Comparison of ENCODE assay signal across 8 cellular contexts in the genomic region with DNA sequence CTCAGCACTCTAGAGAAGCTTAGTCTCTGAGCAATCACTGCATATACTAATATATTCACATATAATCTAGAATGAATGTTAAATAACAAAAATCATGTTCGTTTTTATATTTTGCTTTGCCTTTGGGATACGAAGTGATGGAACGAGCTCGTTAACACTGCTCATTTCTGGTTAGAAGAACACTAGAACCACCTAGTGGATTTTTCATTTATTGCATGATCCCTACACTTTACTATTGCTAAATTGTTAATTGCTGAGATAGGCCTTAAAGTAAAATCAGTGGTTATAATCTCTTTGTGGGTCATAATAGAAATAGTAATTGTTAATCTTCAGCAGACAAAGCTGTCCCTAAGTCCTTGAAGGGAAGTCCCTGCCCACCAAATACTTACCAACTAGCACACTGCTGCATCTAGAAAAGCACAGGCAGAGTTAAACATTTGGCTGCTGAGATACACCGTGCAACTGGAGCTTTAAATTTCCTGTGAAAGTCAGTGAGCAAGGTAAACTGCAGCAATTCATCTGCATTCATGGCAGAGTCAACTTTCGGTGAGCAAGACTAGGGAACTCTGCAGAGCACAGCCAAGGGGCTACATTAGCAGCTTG.
DNase-seq lines count a peak whose midpoint lies in the region; ATAC-seq, FAIRE-seq and TF ChIP-seq lines count a peak whose summit lies in the region.

No MANE protein-coding gene starts in this region.

- H3K4me1 ChIP-seq in mammary epithelial cell (ENCODE audit: insufficient read depth, low read length) (no peaks in the 10 kb centered on the region), left lung (no peaks in the 10 kb centered on the region)

- FAIRE-seq in D721Med (lab: Jason Lieb, UNC) = peak; percentile 67

- ATAC-seq in HG03139 (IDR thresholded peaks at IDR 0.05; ENCODE audit: unreplicated experiment) (peak; percentile 89), left lung (peak; percentile 86)

- DNase-seq in D721Med (ENCODE audit: insufficient read length, low spot score) (peak; percentile 31), GM19238 (ENCODE audit: insufficient read length, low spot score) (peak; percentile 8), NCI-H2227 (lab: John Stamatoyannopoulos, UW; ENCODE audit: unreplicated experiment) (peak; percentile 78), mammary epithelial cell (peak; percentile 26), left lung (no peak), GOT3 (lab: John Stamatoyannopoulos, UW) (no peak)
- DNase-seq in central memory CD4-positive, alpha-beta T cell = no peak

- H3K27me3 ChIP-seq in mammary epithelial cell (ENCODE audit: insufficient read depth, low read length) = no peaks in the 10 kb centered on the region
- H3K27me3 ChIP-seq in left lung = no peaks in the 10 kb centered on the region

- TF ChIP-seq CTCF in D721Med (IDR thresholded peaks at IDR 0.05; ENCODE audit: insufficient read depth, missing control alignments) = peak; percentile 85
- peak; percentile 58 to 75 for TF ChIP-seq CTCF in mammary epithelial cell (conservative IDR thresholded peaks at IDR 0.05 in 1 of 2, IDR thresholded peaks at IDR 0.05 in 1 of 2; ENCODE audit: extremely low read depth in 1 of 2, insufficient read depth in 1 of 2, low read depth in 1 of 2, low read length in 2 of 2)
- peak; percentile 48 to 56 for TF ChIP-seq CTCF in left lung (IDR thresholded peaks at IDR 0.05)

- in situ Hi-C loops in mammary epithelial cell (cut with MboI; ENCODE audit: low sequenced_read_pairs in 2 of 2) = loop anchor here in 1 of 2 donors (25.0 kb wide), 1 partner anchor 286 kb away; no protein-coding TSS in a partner anchor

- no peak overlapping the region for H3K9ac ChIP-seq in mammary epithelial cell (ENCODE audit: insufficient read depth, low read length)

- H2AFZ ChIP-seq in mammary epithelial cell (ENCODE audit: low read depth, low read length) = no peak overlapping the region

- no TSS peak for BruUV-seq in mammary epithelial cell (replicated peaks; lab: Mats Ljungman, UMichigan)

- no peaks in the 10 kb centered on the region for H3K36me3 ChIP-seq in mammary epithelial cell (ENCODE audit: insufficient read depth, low read length)
- H3K36me3 ChIP-seq in left lung = no peaks in the 10 kb centered on the region

- H3K79me2 ChIP-seq in mammary epithelial cell (ENCODE audit: insufficient read depth, low read length) = no peaks in the 10 kb centered on the region

- 15% methylated on average over 6 of the region's 6 CpGs for WGBS in mammary epithelial cell (ENCODE audit: low coverage, missing lambda C conversion rate)

- CTCF ChIA-PET in mammary epithelial cell (lab: Charles Lee; ENCODE audit: low non-redundant PET) = interaction anchor here (0.5 to 0.6 kb wide), 2 partner anchors 432 to 437 kb away, joined by 3 to 11 read pairs; no protein-coding TSS in a partner anchor

- H4K20me1 ChIP-seq in mammary epithelial cell (ENCODE audit: insufficient read depth, low read length) = no peaks in the 10 kb centered on the region

- intact Hi-C loops in mammary epithelial cell (cut with micrococcal nuclease) (loop anchor here (1.0 to 10.0 kb wide), 5 partner anchors 43 to 574 kb away; no protein-coding TSS in a partner anchor), left lung (cut with DNase I) (no loop called here)

- dilution Hi-C loops in mammary epithelial cell (cut with HindIII; ENCODE audit: low sequenced_read_pairs) = no loop called here

- no peaks in the 10 kb centered on the region for H3K9me3 ChIP-seq in mammary epithelial cell (replicated peaks; ENCODE audit: insufficient read depth, low read length)
- no peaks in the 10 kb centered on the region for H3K9me3 ChIP-seq in left lung

- H3K4me3 ChIP-seq in mammary epithelial cell (replicated peaks in 1 of 3; ENCODE audit: insufficient read depth in 1 of 3, low read depth in 2 of 3, low read length in 3 of 3) (no peak overlapping the region), left lung (no peak overlapping the region)

- no peak overlapping the region for H3K4me2 ChIP-seq in mammary epithelial cell (ENCODE audit: insufficient read depth, low read depth, low read length)

- H3K27ac ChIP-seq in mammary epithelial cell (ENCODE audit: insufficient read depth, low read depth, low read length) (no peak overlapping the region), left lung (no peak overlapping the region)

Comparison
In these comparisons a context has a peak if more than half of its experiments do, and no peak if none do; other contexts are left out.
1. DNase-seq: peak in D721Med (single experiment), GM19238 (single experiment), NCI-H2227 (single experiment) and mammary epithelial cell (single experiment); none in left lung (0 of 2), central memory CD4-positive, alpha-beta T cell (single experiment) and GOT3 (single experiment).
2. Peak in every context shown above with its lines, with median percentiles within 50 percentile points of each other: CTCF ChIP-seq.